Comparison of ENCODE assay signal across 8 cellular contexts in genomic region chr7:105521027-105521730, GRCh38. TPM values are rescaled to one million over a fixed set of nuclear protein-coding genes. Genes with fewer than 3 reads are reported as not detected.
DNase-seq lines count a peak whose midpoint lies in the region; ATAC-seq and TF ChIP-seq lines count a peak whose summit lies in the region.

No MANE protein-coding gene starts in this region.

- DNase-seq in NCI-H187 (lab: John Stamatoyannopoulos, UW) (peak; percentile 84 to 90), cortex of kidney (lab: John Stamatoyannopoulos, UW) (peak; percentile 20)
- peak; percentile 55 for DNase-seq in stimulated activated CD4-positive, alpha-beta T cell treated with anti-CD3 and anti-CD28 coated beads, Interleukin-4, amount 100 ng/mL, for 1 hour

- H3K4me3 ChIP-seq in liver (ENCODE audit: low read depth in 1 of 3, low read length in 3 of 3): peak overlapping the region; percentile 45 to 92 (median 86)

- WGBS in liver: 7% methylated on average over 25 of the region's 25 CpGs

- TF ChIP-seq RAD21 in liver (IDR thresholded peaks at IDR 0.05): no peak

- H3K9ac ChIP-seq in liver (ENCODE audit: low read depth in 1 of 2, low read length in 2 of 2): peak overlapping the region; percentile 22 to 44

- peaks cover 0 to 2% (median 0%) of the 10 kb centered on the region in 4 donors for H3K36me3 ChIP-seq in liver (ENCODE audit: control insufficient read depth in 4 of 4, insufficient read depth in 3 of 4, low read depth in 1 of 4, low read length in 3 of 4)

- no peaks in the 10 kb centered on the region for H3K9me3 ChIP-seq in liver (ENCODE audit: control insufficient read depth in 4 of 4, low read length in 3 of 4)

- no peak for TF ChIP-seq CTCF in 22Rv1 (IDR thresholded peaks at IDR 0.05)
- TF ChIP-seq CTCF in liver (IDR thresholded peaks at IDR 0.05; ENCODE audit: low read depth, low read length, missing input control): no peak

- H3K27me3 ChIP-seq in liver (ENCODE audit: control insufficient read depth in 4 of 4, insufficient read depth in 4 of 4, low read length in 3 of 4): no peaks in the 10 kb centered on the region

- ATAC-seq in GM18511 (IDR thresholded peaks at IDR 0.05; ENCODE audit: unreplicated experiment): peak; percentile 48
- ATAC-seq in HG02981 (IDR thresholded peaks at IDR 0.05; ENCODE audit: unreplicated experiment): peak; percentile 38
- ATAC-seq in activated CD4-positive, CD25-positive, alpha-beta regulatory T cell treated with anti-CD3 and anti-CD28 coated beads, Interleukin-2, amount 50 U/mL, for 24 hours: peak; percentile 40 to 44

- peaks cover 5 to 10% (median 8%) of the 10 kb centered on the region in 4 donors for H3K4me1 ChIP-seq in liver (ENCODE audit: control insufficient read depth in 4 of 4, insufficient read depth in 4 of 4, low read length in 3 of 4)

- H3K27ac ChIP-seq in 22Rv1: peak overlapping the region; percentile 90
- peak overlapping the region; percentile 77 to 92 for H3K27ac ChIP-seq in liver (ENCODE audit: low read depth in 1 of 2, low read length in 2 of 2)

TF ChIP-seq in liver, 16 proteins besides CTCF, POLR2A, EP300 and RAD21:
- TF ChIP-seq ZBTB33 (IDR thresholded peaks at IDR 0.05): no peak
- TF ChIP-seq MAX (IDR thresholded peaks at IDR 0.05): peak; percentile 83

RNA-seq across cellular contexts. Expression of gene PUS7, which starts 0.9 kb away (rescaled TPM):
- 10 to 100 TPM in 1 of 2 donors, 1 to 10 TPM in 1; 5.5 to 17.2 TPM for total RNA-seq in liver
- 1 to 10 TPM; 3.4 to 4.5 TPM for polyA plus RNA-seq in liver

RNA-seq across cellular contexts. Expression of gene RINT1, which starts 10.8 kb away (rescaled TPM):
- 10 to 100 TPM in 1 of 2 donors, 1 to 10 TPM in 1; 7.5 to 10.9 TPM for total RNA-seq in liver
- 1 to 10 TPM; 4.5 to 6.9 TPM for polyA plus RNA-seq in liver

Comparison
In these comparisons a context has a peak if more than half of its experiments do, and no peak if none do; other contexts are left out.
1. Peak in every context shown above with its lines: DNase-seq, ATAC-seq, H3K4me3 ChIP-seq and H3K27ac ChIP-seq.
2. DNase-seq: peak in every context shown above with its lines; median percentile 87 in NCI-H187; 55 in stimulated activated CD4-positive, alpha-beta T cell treated with anti-CD3 and anti-CD28 coated beads, Interleukin-4, amount 100 ng/mL, for 1 hour; 20 in cortex of kidney.